8 cellular contexts compared by ENCODE assay signal in genomic region chr4:127782025-127782274, GRCh38. TPM values are rescaled to one million over a fixed set of nuclear protein-coding genes. Genes with fewer than 3 reads are reported as not detected.
DNase-seq lines count a peak whose midpoint lies in the region; ATAC-seq and TF ChIP-seq lines count a peak whose summit lies in the region.

No MANE protein-coding gene starts in this region.

- H3K27ac Mint-ChIP-seq in stimulated activated memory B cell treated with anti-CD40 and anti-IgM and Interleukin-4, amounts not matched to agents 10 μg/mL and 1 μg/mL and 100 μg/mL, for 72 hours = peak overlapping the region; percentile 84

- H3K4me3 ChIP-seq in lung = peak overlapping the region; percentile 57

- H3K36me3 Mint-ChIP-seq in stimulated activated memory B cell treated with anti-CD40 and anti-IgM and Interleukin-4, amounts not matched to agents 10 μg/mL and 1 μg/mL and 100 μg/mL, for 72 hours = no peaks in the 10 kb centered on the region

- H3K4me1 Mint-ChIP-seq in stimulated activated memory B cell treated with anti-CD40 and anti-IgM and Interleukin-4, amounts not matched to agents 10 μg/mL and 1 μg/mL and 100 μg/mL, for 72 hours = peaks cover 21% of the 10 kb centered on the region

- peaks cover 6% of the 10 kb centered on the region for H3K9me3 Mint-ChIP-seq in stimulated activated memory B cell treated with anti-CD40 and anti-IgM and Interleukin-4, amounts not matched to agents 10 μg/mL and 1 μg/mL and 100 μg/mL, for 72 hours

- ATAC-seq in GM21423 (IDR thresholded peaks at IDR 0.05; ENCODE audit: unreplicated experiment) (peak; percentile 70), SK-N-SH treated with all-trans-retinoic acid at 6 μM for 48 hours (peak; percentile 97; the same call in 2 of the 3 replicates), lung (ENCODE audit: insufficient read depth, low FRiP score) (peak; percentile 95)
- ATAC-seq in stimulated activated memory B cell treated with anti-CD40 and anti-IgM and Interleukin-4, amounts not matched to agents 10 μg/mL and 1 μg/mL and 100 μg/mL, for 72 hours = peak; percentile 86

- peak overlapping the region; percentile 84 for H3K4me3 Mint-ChIP-seq in stimulated activated memory B cell treated with anti-CD40 and anti-IgM and Interleukin-4, amounts not matched to agents 10 μg/mL and 1 μg/mL and 100 μg/mL, for 72 hours

- no peaks in the 10 kb centered on the region for H3K27me3 ChIP-seq in lung (ENCODE audit: control insufficient read depth, insufficient read depth)

- no peaks in the 10 kb centered on the region for H3K9me3 ChIP-seq in lung (ENCODE audit: control insufficient read depth in 2 of 2, insufficient read depth in 1 of 2, low read length in 1 of 2)

- H3K36me3 ChIP-seq in lung (ENCODE audit: control insufficient read depth in 2 of 2, insufficient read depth in 2 of 2, low read length in 2 of 2) = no peaks in the 10 kb centered on the region

- TF ChIP-seq CTCF in lung (IDR thresholded peaks at IDR 0.05; ENCODE audit: control extremely low read depth, extremely low read depth) = no peak

- H3K4me1 ChIP-seq in lung (ENCODE audit: control insufficient read depth in 2 of 2, insufficient read depth in 2 of 2, low read length in 2 of 2) = peaks cover 2 to 3% of the 10 kb centered on the region in 2 donors

- DNase-seq in NCI-H2081 (lab: John Stamatoyannopoulos, UW) (peak; percentile 74 to 84), NCI-H2081 treated with DMSO at 0.1 percent for 48 hours (lab: John Stamatoyannopoulos, UW) (no peak), HT1080 (ENCODE audit: low read depth) (peak; percentile 84), ecto neural progenitor cell (ENCODE audit: low spot score) (peak; percentile 92), lung (ENCODE audit: low spot score) (peak; percentile 80)

- 0% methylated on average over 26 to 30 of the region's 30 CpGs for WGBS in lung, 2 donors

- H3K27me3 Mint-ChIP-seq in stimulated activated memory B cell treated with anti-CD40 and anti-IgM and Interleukin-4, amounts not matched to agents 10 μg/mL and 1 μg/mL and 100 μg/mL, for 72 hours = peaks cover 54% of the 10 kb centered on the region

- H3K27ac ChIP-seq in lung (ENCODE audit: low read depth in 1 of 2, low read length in 1 of 2) = peak overlapping the region in 1 of 2 donors; percentile 35

TF ChIP-seq in SK-N-SH treated with all-trans-retinoic acid at 6 μM for 48 hours, 23 proteins besides CTCF, POLR2A, EP300 and RAD21:
- TF ChIP-seq ISL1 (CRISPR knock-in tag; IDR thresholded peaks at IDR 0.05) = no peak
- TF ChIP-seq POU6F1 (CRISPR knock-in tag; IDR thresholded peaks at IDR 0.05; ENCODE audit: borderline replicate concordance, low read depth) = no peak
- TF ChIP-seq ZNF8 (CRISPR knock-in tag; IDR thresholded peaks at IDR 0.05) = no peak
- no peak for TF ChIP-seq TCF4 (CRISPR knock-in tag; IDR thresholded peaks at IDR 0.05; ENCODE audit: borderline replicate concordance)
- TF ChIP-seq RARB (CRISPR knock-in tag; IDR thresholded peaks at IDR 0.05) = no peak
- TF ChIP-seq SNAI2 (CRISPR knock-in tag; IDR thresholded peaks at IDR 0.05) = no peak
- no peak for TF ChIP-seq ZNF70 (CRISPR knock-in tag; IDR thresholded peaks at IDR 0.05)
- TF ChIP-seq BACH2 (CRISPR knock-in tag; IDR thresholded peaks at IDR 0.05; ENCODE audit: borderline replicate concordance) = no peak
- no peak for TF ChIP-seq CSRNP3 (CRISPR knock-in tag; IDR thresholded peaks at IDR 0.05)

RNA-seq across cellular contexts. Expression of gene HSPA4L, which starts 0.2 kb away (rescaled TPM):
- 6.6 and 8.8 TPM in 2 replicates for total RNA-seq in HT1080 (2014; rRNA removed; shearing (Covaris generic))
- 4.1 and 6.9 TPM in 2 replicates for polyA plus RNA-seq in HT1080 (2015; cell fraction: cytosol; rRNA removed)
- polyA plus RNA-seq in HT1080 (2015; cell fraction: nucleus; rRNA removed) = 14.4 and 15.4 TPM in 2 replicates
- total RNA-seq in lung = 1 to 10 TPM; 4.6 to 6.0 TPM
- polyA plus RNA-seq in lung = 1 to 10 TPM in 1 of 2 donors, under 1 TPM in 1; 0.91 to 1.5 TPM

RNA-seq across cellular contexts. Expression of gene SLC25A31, which starts 51.8 kb away (rescaled TPM):
- not detected in 2 replicates for total RNA-seq in HT1080 (2014; rRNA removed; shearing (Covaris generic))
- polyA plus RNA-seq in HT1080 (2015; cell fraction: cytosol; rRNA removed) = not detected in 2 replicates
- not detected in 2 replicates for polyA plus RNA-seq in HT1080 (2015; cell fraction: nucleus; rRNA removed)
- total RNA-seq in lung = not detected
- under 1 TPM in 1 of 2 donors, not detected in 1; 0.06 TPM for polyA plus RNA-seq in lung
